19 cellular contexts compared by ENCODE assay signal in genomic region chr22:27194096-27194748, GRCh38.
DNase-seq lines count a peak whose midpoint lies in the region; ATAC-seq, FAIRE-seq and TF ChIP-seq lines count a peak whose summit lies in the region.
"Had no signal": no experiment of that assay in that cellular context is flagged by ENCODE, and none has a peak within 500 bp of the region (broad histone marks: within the 10 kb centered on the region; RNA-seq: fewer than 3 reads in every experiment).

No MANE protein-coding gene starts in this region.

- no peak for ATAC-seq in stimulated activated naive CD8-positive, alpha-beta T cell treated with anti-CD3 and anti-CD28 coated beads, Interleukin-15, amount 100 ng/mL, for 72 hours
- ATAC-seq in stimulated activated naive CD8-positive, alpha-beta T cell treated with anti-CD3 and anti-CD28 coated beads, Interleukin-15, Interleukin-2, amounts not matched to agents 100 U/mL and 50 U/mL, for 24 hours: no peak
- ATAC-seq in CD8-positive, alpha-beta T cell: no peak
- ATAC-seq: natural killer cell treated with Interleukin-12 subunit alpha and Interleukin-12 subunit beta and Interleukin-15 and Interleukin-18, amount 100 ng/mL, for 72 hours; WTC11 had no signal

- H3K27me3 Mint-ChIP-seq in stimulated activated naive CD8-positive, alpha-beta T cell treated with anti-CD3 and anti-CD28 coated beads, Interleukin-15, amount 100 ng/mL, for 72 hours: peaks cover 3% of the 10 kb centered on the region
- H3K27me3 Mint-ChIP-seq in astrocyte (ENCODE audit: low read depth, unreplicated experiment) (peaks cover 3% of the 10 kb centered on the region), mesothelial cell of epicardium (ENCODE audit: low read depth) (peaks cover 3% of the 10 kb centered on the region)
- H3K27me3 Mint-ChIP-seq in CD8-positive, alpha-beta T cell (ENCODE audit: low read depth): peaks cover 17% of the 10 kb centered on the region

- intact Hi-C loops in CD8-positive, alpha-beta T cell (cut with DNase I, micrococcal nuclease): no loop called here

- H3K4me3 Mint-ChIP-seq in stimulated activated naive CD8-positive, alpha-beta T cell treated with anti-CD3 and anti-CD28 coated beads, Interleukin-15, amount 100 ng/mL, for 72 hours: no peak overlapping the region
- no peak overlapping the region for H3K4me3 Mint-ChIP-seq in astrocyte (ENCODE audit: unreplicated experiment)
- H3K4me3 Mint-ChIP-seq in mesothelial cell of epicardium: no peak overlapping the region
- H3K4me3 Mint-ChIP-seq in CD8-positive, alpha-beta T cell: no peak overlapping the region
- H3K4me3 Mint-ChIP-seq: activated naive CD8-positive, alpha-beta T cell treated with anti-CD3 and anti-CD28 coated beads for 36 hours; CD14-positive monocyte; natural killer cell treated with Interleukin-12 subunit alpha and Interleukin-12 subunit beta and Interleukin-15 and Interleukin-18, amount 100 ng/mL, for 72 hours; WTC11 had no signal

- no peak overlapping the region for H3K4me3 ChIP-seq in astrocyte (ENCODE audit: insufficient read depth, low read depth, low read length)
- no peak overlapping the region for H3K4me3 ChIP-seq in CD8-positive, alpha-beta T cell (ENCODE audit: low read depth, low read length)
- H3K4me3 ChIP-seq: ascending aorta, ovary had no signal

- H3K4me2 ChIP-seq in astrocyte (ENCODE audit: low read length): no peak overlapping the region

- H3K4me1 ChIP-seq in astrocyte (ENCODE audit: insufficient read depth, low read length): no peaks in the 10 kb centered on the region
- H3K4me1 ChIP-seq in CD8-positive, alpha-beta T cell (ENCODE audit: insufficient read depth, low read length): no peaks in the 10 kb centered on the region

- no peaks in the 10 kb centered on the region for H3K9me3 ChIP-seq in astrocyte (ENCODE audit: insufficient read depth, low read depth, low read length)
- no peaks in the 10 kb centered on the region for H3K9me3 ChIP-seq in CD8-positive, alpha-beta T cell (ENCODE audit: low read length)
- H3K9me3 ChIP-seq: ascending aorta, ovary had no signal

- DNase-seq in stimulated activated naive CD8-positive, alpha-beta T cell treated with anti-CD3 and anti-CD28 coated beads, Interleukin-15, amount 100 ng/mL, for 72 hours: no peak
- no peak for DNase-seq in stimulated activated naive CD8-positive, alpha-beta T cell treated with anti-CD3 and anti-CD28 coated beads, Interleukin-15, Interleukin-2, amounts not matched to agents 100 U/mL and 50 U/mL, for 24 hours
- DNase-seq in astrocyte (ENCODE audit: low read depth) (no peak), mesothelial cell of epicardium (ENCODE audit: low spot score in 2 of 2, unreplicated experiment in 2 of 2) (no peak), NCI-H1048 (lab: John Stamatoyannopoulos, UW) (no peak), globus pallidus (ENCODE audit: low spot score) (no peak)
- no peak for DNase-seq in CD8-positive, alpha-beta T cell
- DNase-seq: activated CD4-positive, alpha-beta T cell treated with anti-CD3 and anti-CD28 coated beads, Interleukin-2, amount 50 U/mL, for 4 hours; activated naive CD8-positive, alpha-beta T cell treated with anti-CD3 and anti-CD28 coated beads for 36 hours; cerebellar nuclear complex; MM.1S; NCI-H1417 treated with DMSO at 0.1 percent for 48 hours; stimulated activated CD4-positive, alpha-beta T cell treated with anti-CD3 and anti-CD28 coated beads, Interleukin-15, amount 100 ng/mL, for 24 hours had no signal

- TF ChIP-seq CTCF in astrocyte (IDR thresholded peaks at IDR 0.05; ENCODE audit: insufficient read depth, low read depth, low read length) (no peak), mesothelial cell of epicardium (IDR thresholded peaks at IDR 0.05; ENCODE audit: unreplicated experiment) (no peak)
- TF ChIP-seq CTCF in CD8-positive, alpha-beta T cell (IDR thresholded peaks at IDR 0.05): no peak

- CTCF ChIA-PET in CD8-positive, alpha-beta T cell (lab: Charles Lee): no interaction called here

- H3K9me3 Mint-ChIP-seq in stimulated activated naive CD8-positive, alpha-beta T cell treated with anti-CD3 and anti-CD28 coated beads, Interleukin-15, amount 100 ng/mL, for 72 hours: peaks cover 7 to 15% of the 10 kb centered on the region in 2 donors
- peaks cover 5% of the 10 kb centered on the region for H3K9me3 Mint-ChIP-seq in astrocyte (ENCODE audit: unreplicated experiment)
- H3K9me3 Mint-ChIP-seq in mesothelial cell of epicardium: peaks cover 18% of the 10 kb centered on the region
- H3K9me3 Mint-ChIP-seq in CD8-positive, alpha-beta T cell: peaks cover 5% of the 10 kb centered on the region
- H3K9me3 Mint-ChIP-seq: activated T-helper 2 cell treated with anti-CD3 and anti-CD28 coated beads, Interferon-gamma antibody, Interleukin-2, Interleukin-4, amounts not matched to agents 10 μg/mL and 5 μg/mL and 100 μg/mL, durations not matched to agents 14 hours and 24 hours and 36 hours; natural killer cell treated with Interleukin-12 subunit alpha and Interleukin-12 subunit beta and Interleukin-15 and Interleukin-18, amount 100 ng/mL, for 72 hours had no signal

- H3K4me1 Mint-ChIP-seq in stimulated activated naive CD8-positive, alpha-beta T cell treated with anti-CD3 and anti-CD28 coated beads, Interleukin-15, amount 100 ng/mL, for 72 hours: no peaks in the 10 kb centered on the region
- peaks cover 16% of the 10 kb centered on the region for H3K4me1 Mint-ChIP-seq in astrocyte (ENCODE audit: low read depth, unreplicated experiment)
- peaks cover 14% of the 10 kb centered on the region for H3K4me1 Mint-ChIP-seq in mesothelial cell of epicardium
- H3K4me1 Mint-ChIP-seq in CD8-positive, alpha-beta T cell (ENCODE audit: low read depth): no peaks in the 10 kb centered on the region
- H3K4me1 Mint-ChIP-seq: activated naive CD8-positive, alpha-beta T cell treated with anti-CD3 and anti-CD28 coated beads for 36 hours; CD14-positive monocyte; WTC11 had no signal

- no peak overlapping the region for H2AFZ ChIP-seq in astrocyte (ENCODE audit: low read depth, low read length)

- H3K27ac Mint-ChIP-seq in stimulated activated naive CD8-positive, alpha-beta T cell treated with anti-CD3 and anti-CD28 coated beads, Interleukin-15, amount 100 ng/mL, for 72 hours: peak overlapping the region; percentile 79 to 82
- peak overlapping the region; percentile 79 for H3K27ac Mint-ChIP-seq in astrocyte (ENCODE audit: unreplicated experiment)
- peak overlapping the region; percentile 28 for H3K27ac Mint-ChIP-seq in mesothelial cell of epicardium
- H3K27ac Mint-ChIP-seq in CD8-positive, alpha-beta T cell: no peak overlapping the region
- H3K27ac Mint-ChIP-seq: activated naive CD8-positive, alpha-beta T cell treated with anti-CD3 and anti-CD28 coated beads for 36 hours; activated T-helper 2 cell treated with anti-CD3 and anti-CD28 coated beads, Interferon-gamma antibody, Interleukin-2, Interleukin-4, amounts not matched to agents 10 μg/mL and 5 μg/mL and 100 μg/mL, durations not matched to agents 14 hours and 24 hours and 36 hours; natural killer cell treated with Interleukin-12 subunit alpha and Interleukin-12 subunit beta and Interleukin-15 and Interleukin-18, amount 100 ng/mL, for 72 hours; WTC11 had no signal

- no peaks in the 10 kb centered on the region for H3K27me3 ChIP-seq in astrocyte (ENCODE audit: insufficient read depth, low read length)
- no peaks in the 10 kb centered on the region for H3K27me3 ChIP-seq in CD8-positive, alpha-beta T cell (ENCODE audit: insufficient read depth, low read length)
- H3K27me3 ChIP-seq: ascending aorta, ovary had no signal

- no peak overlapping the region for H3K9ac ChIP-seq in astrocyte (ENCODE audit: low read length)

- no peak for FAIRE-seq in astrocyte (lab: Jason Lieb, UNC)

- H3K36me3 ChIP-seq in astrocyte (ENCODE audit: insufficient read depth, low read length): no peaks in the 10 kb centered on the region
- no peaks in the 10 kb centered on the region for H3K36me3 ChIP-seq in CD8-positive, alpha-beta T cell (ENCODE audit: insufficient read depth, low read length)
- H3K36me3 ChIP-seq: ascending aorta, ovary had no signal

- peaks cover 7% of the 10 kb centered on the region for H3K36me3 Mint-ChIP-seq in astrocyte (ENCODE audit: low read depth, unreplicated experiment)
- peaks cover 5% of the 10 kb centered on the region for H3K36me3 Mint-ChIP-seq in mesothelial cell of epicardium
- H3K36me3 Mint-ChIP-seq in CD8-positive, alpha-beta T cell: no peaks in the 10 kb centered on the region
- H3K36me3 Mint-ChIP-seq: activated naive CD8-positive, alpha-beta T cell treated with anti-CD3 and anti-CD28 coated beads for 36 hours; CD14-positive monocyte; natural killer cell treated with Interleukin-12 subunit alpha and Interleukin-12 subunit beta and Interleukin-15 and Interleukin-18, amount 100 ng/mL, for 72 hours had no signal

- no peaks in the 10 kb centered on the region for H3K79me2 ChIP-seq in astrocyte (ENCODE audit: insufficient read depth, low read length)

- no peak overlapping the region for H3K27ac ChIP-seq in astrocyte (ENCODE audit: low read depth, low read length)
- no peak overlapping the region for H3K27ac ChIP-seq in CD8-positive, alpha-beta T cell (ENCODE audit: low read depth, low read length)
- H3K27ac ChIP-seq: ascending aorta had no signal

- H4K20me1 ChIP-seq in astrocyte (ENCODE audit: insufficient read depth, low read length): no peaks in the 10 kb centered on the region

- POLR2A ChIA-PET in CD8-positive, alpha-beta T cell (lab: Charles Lee): no interaction called here
